ENCODE assay signal across 24 cellular contexts in genomic region chr4:146183209-146183608, GRCh38. TPM values are rescaled to one million over a fixed set of nuclear protein-coding genes. Genes with fewer than 3 reads are reported as not detected.
"Had no signal": no experiment of that assay in that cellular context is flagged by ENCODE, and none has a peak within 500 bp of the region (broad histone marks: within the 10 kb centered on the region; RNA-seq: fewer than 3 reads in every experiment).

No MANE protein-coding gene starts in this region.

- H3K4me3 ChIP-seq: cardiac muscle cell, Peyer's patch had no signal

- DNase-seq: activated B cell treated with CpG ODN at 0.5 μM for 24 hours; activated CD4-positive, alpha-beta T cell treated with anti-CD3 and anti-CD28 coated beads for 1 hour; activated CD4-positive, alpha-beta T cell treated with anti-CD3 and anti-CD28 coated beads, Interleukin-2, amount 10 ng/mL, durations not matched to agents 24 days and 14 days; activated CD4-positive, alpha-beta T cell treated with anti-CD3 and anti-CD28 coated beads, Interleukin-2, amount 50 U/mL, for 48 hours; activated CD8-positive, alpha-beta memory T cell treated with anti-CD3 and anti-CD28 coated beads for 24 hours; activated effector memory CD4-positive, alpha-beta T cell treated with anti-CD3 and anti-CD28 coated beads, Interleukin-2, amount 50 U/mL, for 16 hours; activated naive CD4-positive, alpha-beta T cell treated with Interleukin-2 at 50 U/mL for 16 hours; activated T-cell treated with anti-CD3 and anti-CD28 coated beads, Interleukin-2, amount 50 U/mL, for 4 hours; brain microvascular endothelial cell; cerebellar nuclear complex; MM.1S; NCI-H1105; NCI-H1694 treated with DMSO at 0.1 percent for 48 hours; NCI-H2029 treated with DMSO at 0.1 percent for 48 hours; NCI-H226; NCI-H774; NK-92 treated with Interleukin-12 subunit alpha and Interleukin-12 subunit beta, amount 100 ng/mL, for 24 hours; Peyer's patch; SHP77 had no signal

- H3K27me3 Mint-ChIP-seq: activated B cell treated with CpG ODN at 0.5 μM for 24 hours; activated CD4-positive, alpha-beta T cell treated with anti-CD3 and anti-CD28 coated beads, Interleukin-2, amount 10 ng/mL, durations not matched to agents 24 days and 14 days had no signal

- H3K9me3 ChIP-seq: Peyer's patch had no signal

- H3K27ac ChIP-seq: brain microvascular endothelial cell, cardiac muscle cell, Peyer's patch had no signal

- H3K27ac Mint-ChIP-seq: activated B cell treated with CpG ODN at 0.5 μM for 24 hours; activated CD4-positive, alpha-beta T cell treated with anti-CD3 and anti-CD28 coated beads, Interleukin-2, amount 10 ng/mL, durations not matched to agents 24 days and 14 days; T-helper 1 cell treated with Interleukin-12 subunit alpha and Interleukin-12 subunit beta and Interleukin-4 antibody, amounts not matched to agents 30 μg/mL and 1 μg/mL, for 36 hours had no signal

- H3K9me3 Mint-ChIP-seq: activated B cell treated with CpG ODN at 0.5 μM for 24 hours; activated CD4-positive, alpha-beta T cell treated with anti-CD3 and anti-CD28 coated beads, Interleukin-2, amount 10 ng/mL, durations not matched to agents 24 days and 14 days; activated naive CD4-positive, alpha-beta T cell treated with anti-CD3 and anti-CD28 coated beads, Interleukin-2, amount 50 U/mL, for 72 hours; activated T-cell treated with anti-CD3 and anti-CD28 coated beads, Interleukin-2, amount 50 U/mL, for 4 hours; T-helper 1 cell treated with Interleukin-12 subunit alpha and Interleukin-12 subunit beta and Interleukin-4 antibody, amounts not matched to agents 30 μg/mL and 1 μg/mL, for 36 hours had no signal

- H3K27me3 ChIP-seq: brain microvascular endothelial cell, cardiac muscle cell, Peyer's patch had no signal

- H3K4me3 Mint-ChIP-seq: activated B cell treated with CpG ODN at 0.5 μM for 24 hours; activated CD4-positive, alpha-beta T cell treated with anti-CD3 and anti-CD28 coated beads, Interleukin-2, amount 10 ng/mL, durations not matched to agents 24 days and 14 days; activated T-cell treated with anti-CD3 and anti-CD28 coated beads, Interleukin-2, amount 50 U/mL, for 4 hours; T-helper 1 cell treated with Interleukin-12 subunit alpha and Interleukin-12 subunit beta and Interleukin-4 antibody, amounts not matched to agents 30 μg/mL and 1 μg/mL, for 36 hours had no signal

RNA-seq across cellular contexts. Expression of gene REELD1, which starts 31.1 kb away (rescaled TPM):
- total RNA-seq: activated CD4-positive, alpha-beta T cell treated with anti-CD3 and anti-CD28 coated beads, Interleukin-2, amount 10 ng/mL, durations not matched to agents 24 days and 14 days; cardiac muscle cell; NCI-H460; SK-MEL-5 had no signal
